8 cellular contexts compared by ENCODE assay signal in the genomic region with DNA sequence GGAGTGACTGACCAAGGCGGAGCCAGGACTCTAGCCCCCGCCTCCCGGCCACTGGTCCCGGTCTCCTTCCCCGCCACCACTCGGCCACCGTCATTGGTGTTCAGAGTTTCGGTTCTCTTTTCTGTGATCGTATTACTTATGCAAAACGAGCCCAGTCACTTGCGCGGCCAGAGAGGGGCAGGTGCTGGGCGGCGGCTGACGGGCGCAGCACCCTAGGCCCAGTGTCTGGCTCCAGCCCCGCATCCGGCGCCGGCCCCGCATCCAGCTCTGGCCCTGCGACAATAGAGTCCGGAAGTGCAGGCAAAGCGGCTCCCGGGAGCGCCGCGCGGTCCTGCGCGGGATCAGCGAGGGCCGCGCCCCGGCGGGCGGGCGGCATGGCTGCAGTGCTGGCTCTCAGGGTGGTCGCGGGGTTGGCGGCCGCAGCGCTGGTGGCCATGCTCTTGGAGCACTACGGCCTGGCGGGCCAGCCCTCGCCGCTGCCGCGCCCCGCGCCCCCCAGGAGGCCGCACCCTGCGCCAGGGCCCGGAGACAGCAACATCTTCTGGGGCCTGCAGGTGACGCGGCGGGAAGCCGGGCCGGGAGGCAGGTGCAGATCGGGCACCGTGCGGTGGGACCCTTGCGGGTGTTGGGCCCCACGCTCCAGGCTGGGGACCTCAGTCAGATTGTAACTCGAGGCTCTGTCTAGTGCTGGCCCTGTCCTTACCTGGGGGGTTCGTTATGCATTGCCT. TPM values are rescaled to one million over a fixed set of nuclear protein-coding genes. Genes with fewer than 3 reads are reported as not detected.
DNase-seq lines count a peak whose midpoint lies in the region; ATAC-seq, FAIRE-seq and TF ChIP-seq lines count a peak whose summit lies in the region.

A gene (plus strand): TSS at position 158 of the 728 bp plus-strand sequence. CDS start 217 bp downstream, at position 375.

- no peaks in the 10 kb centered on the region for H3K79me1 ChIP-seq in H1 (ENCODE audit: low read depth, low read length)

- H3K9ac ChIP-seq in H1 (replicated peaks in 1 of 4; ENCODE audit: extremely low read depth in 1 of 4, low read depth in 3 of 4, low read length in 3 of 4) = peak within 1 kb of the TSS in 3 of 4 experiments; percentile 20 to 51 (median 29); a peak in 4 of 7 replicates

- peaks cover 2 to 27% (median 16%) of the 10 kb centered on the region in 4 experiments; a peak in 6 of 7 replicates for H3K27me3 ChIP-seq in H1 (replicated peaks in 1 of 4; ENCODE audit: control insufficient read depth in 3 of 4, extremely low read depth in 1 of 4, insufficient read depth in 3 of 4, low read length in 3 of 4)

- H2AFZ ChIP-seq in H1 (ENCODE audit: low read length) = peak within 1 kb of the TSS; percentile 73

- no peaks in the 10 kb centered on the region for H3K36me3 ChIP-seq in H1 (ENCODE audit: control insufficient read depth in 2 of 4, insufficient read depth in 4 of 4, low read length in 3 of 4)

- TF ChIP-seq POLR2A in H1 (IDR thresholded peaks at IDR 0.05; ENCODE audit: control extremely low read depth in 1 of 2, low read depth in 2 of 2, low read length in 2 of 2) = peak in 1 of 2 experiments; percentile 58; a peak in 2 of 3 replicates

- no peak within 1 kb of the TSS for H2BK120ac ChIP-seq in H1 (replicated peaks; ENCODE audit: low read depth, low read length)

- no peaks in the 10 kb centered on the region for H3K27me3 Mint-ChIP-seq in memory B cell

- H3K9me3 Mint-ChIP-seq in memory B cell = peaks cover 7% of the 10 kb centered on the region

- POLR2A ChIA-PET in H1 (lab: Charles Lee; ENCODE audit: partially characterized antibody) = no interaction called here

- peak within 1 kb of the TSS; percentile 62 for H4K8ac ChIP-seq in H1 (ENCODE audit: extremely low read depth, insufficient read depth, low read length)

- no peak within 1 kb of the TSS for H2AK5ac ChIP-seq in H1 (ENCODE audit: low read depth, low read length)

- no peak for FAIRE-seq in H1 (lab: Jason Lieb, UNC)

- DNase-seq in GM19238 (ENCODE audit: insufficient read length, low spot score) (peak; percentile 93), NOMO-1 treated with DMSO at 0.1 percent for 48 hours (lab: John Stamatoyannopoulos, UW; ENCODE audit: unreplicated experiment) (peak; percentile 89), H1 (ENCODE audit: low read depth in 1 of 2, low spot score in 2 of 2) (peak in 1 of 2 experiments; percentile 78), memory B cell (ENCODE audit: low spot score in 2 of 2) (peak; percentile 76 to 78)
- DNase-seq in activated CD8-positive, alpha-beta memory T cell treated with anti-CD3 and anti-CD28 coated beads for 48 hours (ENCODE audit: low read depth in 2 of 3, low spot score in 2 of 3) = peak; percentile 32 to 49 (median 42)
- peak; percentile 32 for DNase-seq in stimulated activated CD8-positive, alpha-beta memory T cell treated with anti-CD3 and anti-CD28 coated beads, Interleukin-15, amount 100 ng/mL, for 1 hour (ENCODE audit: low read depth)

- no peak for TF ChIP-seq EP300 in H1 (IDR thresholded peaks at IDR 0.05; ENCODE audit: borderline replicate concordance in 1 of 2, low read depth in 2 of 2, low read length in 2 of 2)

- H3K18ac ChIP-seq in H1 (ENCODE audit: extremely low read depth, low read length) = peak within 1 kb of the TSS; percentile 38

- no peak within 1 kb of the TSS for H2BK20ac ChIP-seq in H1 (ENCODE audit: low read length)

- no peak for TF ChIP-seq RAD21 in H1 (IDR thresholded peaks at IDR 0.05 in 1 of 2, conservative IDR thresholded peaks at IDR 0.05 in 1 of 2; ENCODE audit: low read depth in 2 of 2, low read length in 2 of 2)

- H3K4me2 ChIP-seq in H1 (ENCODE audit: insufficient read depth in 1 of 2, low read depth in 2 of 2, low read length in 2 of 2) = peak within 1 kb of the TSS; percentile 44 to 66

- no peak within 1 kb of the TSS for H4K5ac ChIP-seq in H1 (ENCODE audit: insufficient read length, low read depth, low read length)

- no peaks in the 10 kb centered on the region for H3K79me2 ChIP-seq in H1 (ENCODE audit: control insufficient read depth in 1 of 2, insufficient read depth in 2 of 2, low read length in 2 of 2)

- H3K4me1 Mint-ChIP-seq in memory B cell = peaks cover 21% of the 10 kb centered on the region

- H4K91ac ChIP-seq in H1 (replicated peaks; ENCODE audit: insufficient read length, low read length) = no peak within 1 kb of the TSS

- ATAC-seq in HG03432 (IDR thresholded peaks at IDR 0.05; ENCODE audit: unreplicated experiment) = peak; percentile 90
- peak; percentile 92 for ATAC-seq in memory B cell (ENCODE audit: low read depth)

- H3K14ac ChIP-seq in H1 (ENCODE audit: insufficient read length) = no peak within 1 kb of the TSS

- no peak within 1 kb of the TSS for H2BK15ac ChIP-seq in H1 (ENCODE audit: low read length)

- H2BK5ac ChIP-seq in H1 (ENCODE audit: low read depth, low read length) = no peak within 1 kb of the TSS

- H3K23me2 ChIP-seq in H1 (ENCODE audit: low read depth, low read length) = peaks cover 9% of the 10 kb centered on the region; the same call in 1 of the 2 replicates

- peak within 1 kb of the TSS; percentile 93 for H3K4me3 Mint-ChIP-seq in memory B cell

- CTCF ChIA-PET in H1 (lab: Charles Lee; ENCODE audit: partially characterized antibody) = interaction anchor here (1.1 kb wide), 1 partner anchor 10 kb away, joined by 3 read pairs; no protein-coding TSS in a partner anchor

- no peak within 1 kb of the TSS for H2BK12ac ChIP-seq in H1 (ENCODE audit: low read depth, low read length)

- H3K27ac Mint-ChIP-seq in memory B cell = peak within 1 kb of the TSS; percentile 90

- no peak within 1 kb of the TSS for H3K4ac ChIP-seq in H1 (replicated peaks; ENCODE audit: insufficient read length, low read depth, low read length)

- H3K56ac ChIP-seq in H1 (replicated peaks; ENCODE audit: insufficient read length, low read depth, low read length) = no peak within 1 kb of the TSS

- H3K9me3 ChIP-seq in H1 (ENCODE audit: insufficient read depth in 2 of 2, low read depth in 1 of 2, low read length in 1 of 2) = peaks cover 0 to 3% of the 10 kb centered on the region in 2 experiments; a peak in 1 of 4 replicates

- WGBS in H1 (ENCODE audit: extremely low coverage in 1 of 2, insufficient coverage in 1 of 2, insufficient read length in 1 of 2, insufficient replicate concordance in 2 of 2, low coverage in 1 of 2, low lambda C conversion rate in 2 of 2, missing lambda C conversion rate in 1 of 2), 2 experiments = 1% methylated on average over 59 of the region's 66 CpGs; no CpG with 5 or more reads in 1 of the 2 experiments

- peaks cover 11% of the 10 kb centered on the region for H3K36me3 Mint-ChIP-seq in memory B cell

- peaks cover 0 to 6% (median 2%) of the 10 kb centered on the region in 4 experiments; a peak in 2 of 7 replicates for H3K4me1 ChIP-seq in H1 (replicated peaks in 1 of 4; ENCODE audit: control insufficient read depth in 3 of 4, insufficient read depth in 4 of 4, low read length in 3 of 4)

- H3K27ac ChIP-seq in C4-2B = peak within 1 kb of the TSS; percentile 69
- H3K27ac ChIP-seq in H1 (ENCODE audit: low read depth, low read length) = no peak within 1 kb of the TSS

- H4K20me1 ChIP-seq in H1 (replicated peaks in 1 of 2; ENCODE audit: control insufficient read depth in 1 of 2, insufficient read depth in 2 of 2, low read length in 2 of 2) = no peaks in the 10 kb centered on the region

- TF ChIP-seq CTCF in C4-2B (conservative IDR thresholded peaks at IDR 0.05) = peak; percentile 11; the same call in 1 of the 2 replicates
- TF ChIP-seq CTCF in H1 (IDR thresholded peaks at IDR 0.05; ENCODE audit: control extremely low read depth in 1 of 3, insufficient read depth in 1 of 3, low read depth in 1 of 3, low read length in 3 of 3) = no peak; a peak in 1 of 4 replicates

- H3K23ac ChIP-seq in H1 (ENCODE audit: insufficient read length) = no peak within 1 kb of the TSS

- peak within 1 kb of the TSS; percentile 58 to 84 (median 69) for H3K4me3 ChIP-seq in H1 (ENCODE audit: extremely low read depth in 1 of 4, insufficient read depth in 2 of 4, low read depth in 3 of 4, low read length in 4 of 4)

TF ChIP-seq in H1, 55 proteins besides CTCF, POLR2A, EP300 and RAD21 (continues in another document):
- TF ChIP-seq NRF1 (IDR thresholded peaks at IDR 0.05; ENCODE audit: low read depth, low read length) (no peak), YY1 (IDR thresholded peaks at IDR 0.05; ENCODE audit: low read depth, low read length) (no peak), SP1 (IDR thresholded peaks at IDR 0.05; ENCODE audit: low read depth, low read length) (no peak), CREB1 (IDR thresholded peaks at IDR 0.05) (no peak), RBBP5 (IDR thresholded peaks at IDR 0.05; ENCODE audit: borderline replicate concordance, low read depth, low read length) (0 out of 2 replicates have a peak, but pooled peaks have one; percentile 43), CHD1 (IDR thresholded peaks at IDR 0.05; ENCODE audit: low read depth, low read length) (no peak), SUZ12 (IDR thresholded peaks at IDR 0.05; ENCODE audit: low read length) (peak; percentile 71), CTBP2 (IDR thresholded peaks at IDR 0.05; ENCODE audit: borderline replicate concordance, insufficient read depth, insufficient read length, low read length) (no peak), SP2 (IDR thresholded peaks at IDR 0.05; ENCODE audit: low read length) (no peak), TAF1 (IDR thresholded peaks at IDR 0.05; ENCODE audit: low read depth, low read length) (peak; percentile 65; the same call in 1 of the 2 replicates), RNF2 (IDR thresholded peaks at IDR 0.05; ENCODE audit: borderline replicate concordance, low read depth, low read length, missing control alignments, poor library complexity, severe bottlenecking) (peak; percentile 25), GABPA (IDR thresholded peaks at IDR 0.05; ENCODE audit: borderline replicate concordance, insufficient read depth, low read length) (no peak), HDAC6 (IDR thresholded peaks at IDR 0.05; ENCODE audit: low read depth, low read length) (no peak), EGR1 (IDR thresholded peaks at IDR 0.05; ENCODE audit: borderline replicate concordance, low read depth, low read length) (no peak)
- TF ChIP-seq, protein P1, sequence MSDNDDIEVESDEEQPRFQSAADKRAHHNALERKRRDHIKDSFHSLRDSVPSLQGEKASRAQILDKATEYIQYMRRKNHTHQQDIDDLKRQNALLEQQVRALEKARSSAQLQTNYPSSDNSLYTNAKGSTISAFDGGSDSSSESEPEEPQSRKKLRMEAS (IDR thresholded peaks at IDR 0.05) = peak; percentile 28; the same call in 1 of the 2 replicates

RNA-seq across cellular contexts. Expression of the gene that starts here (rescaled TPM):
- 3.5 and 4.0 TPM in 2 replicates for total RNA-seq in H1 (2021; fragmentation: NEBNext Ultra II Directional; extraction: Animal tissue kit (Norgen Biotek cat#: 25700))
- 2.0 TPM in 2 replicates for polyA plus RNA-seq in H1 (2011; rRNA removed)
- polyA plus RNA-seq in H1 (2011; cell fraction: cytosol; rRNA removed) = 2.2 TPM
- 2.9 TPM for polyA plus RNA-seq in H1 (2011; cell fraction: nucleus; rRNA removed)
- 1.7 to 2.8 TPM (median 2.3 TPM) in 4 replicates for polyA plus RNA-seq in H1 (2012, experiment 1 of 2)
- polyA plus RNA-seq in H1 (2012, experiment 2 of 2) = 2.0 TPM
- 4.7 TPM for polyA plus RNA-seq in H1 (2013, experiment 1 of 2)
- polyA plus RNA-seq in H1 (2013, experiment 2 of 2) = 4.9 TPM
- 1.8 and 2.5 TPM in 2 replicates for polyA minus RNA-seq in H1 (2011; rRNA and poly(A)+ RNA removed)
- polyA minus RNA-seq in H1 (2011; cell fraction: cytosol; rRNA and poly(A)+ RNA removed) = 3.6 TPM
- 5.5 TPM for polyA minus RNA-seq in H1 (2011; cell fraction: nucleus; rRNA and poly(A)+ RNA removed)
